In the genomic region with DNA sequence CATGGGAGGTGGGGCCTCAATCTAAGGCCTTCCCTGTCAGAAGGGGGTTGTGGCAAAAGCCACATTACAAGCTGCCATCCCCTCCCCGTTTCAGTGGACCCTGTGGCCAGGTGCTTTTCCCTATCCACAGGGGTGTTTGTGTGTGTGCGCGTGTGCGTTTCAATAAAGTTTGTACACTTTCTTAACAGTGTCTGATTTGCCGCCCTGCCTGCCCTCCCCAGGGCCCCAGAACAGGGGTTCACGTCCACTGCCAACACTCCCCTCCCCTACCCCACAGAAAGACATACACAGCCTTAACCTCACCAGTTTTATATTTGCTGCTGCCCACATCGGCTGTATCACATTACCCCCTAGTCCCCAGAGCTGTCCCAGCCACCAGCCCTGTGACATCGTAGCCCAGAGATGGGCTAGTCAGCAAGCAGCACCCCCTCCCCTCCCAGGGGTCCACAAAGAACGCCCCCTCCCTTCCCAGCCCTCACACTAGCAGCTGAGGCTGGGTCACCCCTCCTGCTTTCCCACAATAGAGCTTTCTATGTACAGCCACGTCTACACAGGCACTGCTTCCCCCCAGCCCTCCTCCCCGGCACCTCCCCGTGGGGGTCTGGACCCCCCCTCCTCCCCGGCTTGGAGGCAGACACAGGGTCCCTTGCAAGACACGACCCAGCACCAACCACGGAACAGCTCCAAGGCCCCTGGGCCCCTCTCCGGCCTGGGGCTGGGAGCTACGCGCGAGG, we compare ENCODE assay signal across 9 cellular contexts. TPM values are rescaled to one million over a fixed set of nuclear protein-coding genes. Genes with fewer than 3 reads are reported as not detected.
DNase-seq lines count a peak whose midpoint lies in the region; ATAC-seq, FAIRE-seq and TF ChIP-seq lines count a peak whose summit lies in the region.
"Had no signal": no experiment of that assay in that cellular context is flagged by ENCODE, and none has a peak within 500 bp of the region (broad histone marks: within the 10 kb centered on the region; RNA-seq: fewer than 3 reads in every experiment).

No MANE protein-coding gene starts in this region.

- no peak overlapping the region for H2AFZ ChIP-seq in GM12878 (ENCODE audit: control insufficient read depth, low read depth, low read length)

- no peak for TF ChIP-seq CTCF in heart left ventricle (IDR thresholded peaks at IDR 0.05)
- no peak for TF ChIP-seq CTCF in GM12878 (IDR thresholded peaks at IDR 0.05 in 2 of 3, conservative IDR thresholded peaks at IDR 0.05 in 1 of 3; ENCODE audit: control insufficient read depth in 2 of 3, extremely low read depth in 1 of 3, insufficient read depth in 1 of 3, low read depth in 3 of 3, low read length in 3 of 3)
- TF ChIP-seq CTCF in vagina (IDR thresholded peaks at IDR 0.05): no peak

- H3K4me1 ChIP-seq in heart left ventricle (peaks cover 0 to 14% (median 0%) of the 10 kb centered on the region in 12 donors), GM12878 (ENCODE audit: control insufficient read depth, insufficient read depth, low read length) (peaks cover 26% of the 10 kb centered on the region), mucosa of rectum (ENCODE audit: control insufficient read depth in 2 of 2, insufficient read depth in 2 of 2, low read length in 2 of 2) (no peaks in the 10 kb centered on the region), vagina (peaks cover 13% of the 10 kb centered on the region)

- POLR2A ChIA-PET in GM12878 (lab: Charles Lee): no interaction called here

- in situ Hi-C loops in GM12878 (cut with MboI): no loop called here

- ATAC-seq in heart left ventricle (no peak), left ventricle myocardium superior (no peak), GM12878 (no peak), GM21381 (IDR thresholded peaks at IDR 0.05; ENCODE audit: unreplicated experiment) (no peak)

- no peak overlapping the region for H3K9ac ChIP-seq in GM12878 (ENCODE audit: control insufficient read depth, insufficient read depth, low read length)
- no peak overlapping the region for H3K9ac ChIP-seq in mucosa of rectum (ENCODE audit: low read depth in 1 of 2, low read length in 2 of 2)

- 60 to 78% (median 68%) methylated on average over 12 to 19 of the region's 19 CpGs for WGBS in heart left ventricle, 4 donors
- WGBS in GM12878 (ENCODE audit: insufficient coverage, insufficient replicate concordance, low lambda C conversion rate, missing lambda C conversion rate): 60% methylated on average over 15 of the region's 19 CpGs

- CTCF ChIA-PET in GM12878 (lab: Yijun Ruan, JAX): interaction anchor here (1.0 to 12.5 kb wide), 4 partner anchors 10 to 143 kb away, joined by 3 to 154 read pairs (median 6); a partner anchor contains a TSS

- TF ChIP-seq RAD21 in GM12878 (IDR thresholded peaks at IDR 0.05; ENCODE audit: insufficient read depth, low read depth, low read length): no peak

- H4K20me1 ChIP-seq in GM12878 (ENCODE audit: control insufficient read depth, insufficient read depth): no peaks in the 10 kb centered on the region

- TF ChIP-seq POLR2A in heart left ventricle (IDR thresholded peaks at IDR 0.05) (no peak), GM12878 (IDR thresholded peaks at IDR 0.05; ENCODE audit: low read depth, low read length) (no peak), vagina (IDR thresholded peaks at IDR 0.05) (no peak)

- H3K27ac ChIP-seq in heart left ventricle (peak overlapping the region in 3 of 12 donors; percentile 37 to 54 (median 42)), GM12878 (ENCODE audit: control insufficient read depth, insufficient read depth) (no peak overlapping the region), mucosa of rectum (ENCODE audit: low read depth in 2 of 2, low read length in 2 of 2) (no peak overlapping the region), vagina (peak overlapping the region; percentile 73)

- no TSS peak for BruUV-seq in GM12878 (replicated peaks; lab: Mats Ljungman, UMichigan)

- intact Hi-C loops in heart left ventricle (cut with DNase I): no loop called here
- intact Hi-C loops in left ventricle myocardium superior (cut with micrococcal nuclease): no loop called here
- intact Hi-C loops in GM12878 (cut with micrococcal nuclease; ENCODE audit: unreplicated experiment): no loop called here
- intact Hi-C loops in vagina (cut with DNase I): no loop called here

- SMC1A ChIA-PET in GM12878 (lab: Charles Lee; ENCODE audit: uncharacterized antibody, unreplicated experiment): interaction anchor here (0.8 to 1.6 kb wide), 2 partner anchors 161 to 170 kb away, joined by 3 to 4 read pairs; no protein-coding TSS in a partner anchor

- no peak for TF ChIP-seq EP300 in GM12878 (IDR thresholded peaks at IDR 0.05; ENCODE audit: borderline replicate concordance in 1 of 2, control insufficient read depth in 1 of 2, low read depth in 2 of 2, low read length in 2 of 2)

- H3K36me3 ChIP-seq in heart left ventricle (peaks cover 0 to 48% (median 31%) of the 10 kb centered on the region in 9 donors), GM12878 (ENCODE audit: control insufficient read depth in 2 of 2, insufficient read depth in 2 of 2, low read length in 1 of 2) (peaks cover 18 to 20% of the 10 kb centered on the region in 2 experiments; a peak in 3 of 4 replicates), mucosa of rectum (ENCODE audit: control insufficient read depth in 2 of 2, insufficient read depth in 2 of 2, low read length in 2 of 2) (peaks cover 33 to 39% of the 10 kb centered on the region in 2 donors), vagina (peaks cover 0 to 26% of the 10 kb centered on the region in 2 donors)

- H3K27me3 ChIP-seq in heart left ventricle (no peaks in the 10 kb centered on the region), GM12878 (replicated peaks in 1 of 2; ENCODE audit: control insufficient read depth in 2 of 2, insufficient read depth in 2 of 2, low read length in 1 of 2) (no peaks in the 10 kb centered on the region; a peak in 1 of 4 replicates), mucosa of rectum (ENCODE audit: control insufficient read depth in 2 of 2, insufficient read depth in 2 of 2, low read length in 2 of 2) (no peaks in the 10 kb centered on the region), vagina (no peaks in the 10 kb centered on the region)

- H3K9me3 ChIP-seq in heart left ventricle (no peaks in the 10 kb centered on the region), GM12878 (replicated peaks; ENCODE audit: control insufficient read depth, insufficient read depth, low read length) (no peaks in the 10 kb centered on the region), mucosa of rectum (ENCODE audit: control insufficient read depth in 2 of 2, low read length in 2 of 2) (no peaks in the 10 kb centered on the region), vagina (no peaks in the 10 kb centered on the region)

- FAIRE-seq in GM12878 (lab: Jason Lieb, UNC): no peak

- H3K79me2 ChIP-seq in GM12878 (ENCODE audit: control insufficient read depth, insufficient read depth, low read length): peaks cover 18% of the 10 kb centered on the region

- peak overlapping the region; percentile 42; the same call in 1 of the 2 replicates for H3K4me2 ChIP-seq in GM12878 (ENCODE audit: control insufficient read depth, insufficient read depth)

- DNase-seq in heart left ventricle (no peak), left ventricle myocardium superior (no peak), GM12878 (ENCODE audit: low read depth, low spot score) (no peak), vagina (ENCODE audit: extremely low spot score in 2 of 2) (no peak), AG20443 (ENCODE audit: low spot score) (no peak)
- no peak for DNase-seq in stimulated activated CD4-positive, alpha-beta T cell treated with anti-CD3 and anti-CD28 coated beads, Interleukin-15, amount 100 ng/mL, for 24 hours

- RAD21 ChIA-PET in GM12878 (lab: Charles Lee; ENCODE audit: unreplicated experiment): interaction anchor here (1.4 to 1.6 kb wide), 2 partner anchors 11 to 136 kb away, joined by 4 read pairs; a partner anchor contains a TSS

- H3K4me3 ChIP-seq in heart left ventricle (peak overlapping the region in 9 of 12 donors; percentile 23 to 58 (median 49)), GM12878 (no peak overlapping the region), mucosa of rectum (ENCODE audit: low read length in 2 of 2) (peak overlapping the region; percentile 20 to 43), vagina (peak overlapping the region; percentile 37 to 65)

RNA-seq across cellular contexts. Expression of a gene that starts 8.0 kb away (rescaled TPM):
- total RNA-seq in heart left ventricle (100 to 1,000 TPM in 8 of 9 donors, 10 to 100 TPM in 1; 94.8 to 451 (median 196) TPM), left ventricle myocardium superior (156 TPM), GM12878 (2014; rRNA removed) (275 and 367 TPM in 2 replicates), GM12878 (2014; rRNA removed; fragmentation: Illumina TruSeq; extraction: Trizol) (64.5 and 85.4 TPM in 2 replicates), GM12878 (2021) (361 and 389 TPM in 2 replicates), vagina (268 TPM)
- polyA plus RNA-seq in heart left ventricle (100 to 1,000 TPM in 1 of 2 donors, 10 to 100 TPM in 1; 44.6 to 105 TPM), GM12878 (2011; rRNA removed) (10.5 and 58.2 TPM in 2 replicates), GM12878 (2014; fragmentation: Illumina TruSeq; extraction: Trizol) (30.9 and 120 TPM in 2 replicates), GM12878 (2014; fragmentation: Nextera tagmentation; extraction: Ambion mirVana) (10 to 100 TPM; 22.3 to 33.2 TPM), GM12878 (2014; rRNA removed) (158 and 192 TPM in 2 replicates), GM12878 (2016; fragmentation: Nextera tagmentation; extraction: Ambion mirVana) (100 to 1,000 TPM; 351 to 363 TPM)
- 191 and 195 TPM in 2 replicates for total RNA-seq in GM12878 (2013; cell fraction: nucleolus; rRNA removed)
- 195 TPM for polyA plus RNA-seq in GM12878 (2011; ENCODE audit: low read depth)
- 78.4 and 102 TPM in 2 replicates for polyA plus RNA-seq in GM12878 (2011; cell fraction: cytosol; rRNA removed)
- polyA plus RNA-seq in GM12878 (2011; cell fraction: nucleus; rRNA removed): 485 and 500 TPM in 2 replicates
- polyA plus RNA-seq in GM12878 (2012): 241 and 346 TPM in 2 replicates
- 55.3 and 92.2 TPM in 2 replicates for polyA minus RNA-seq in GM12878 (2011; rRNA and poly(A)+ RNA removed)
- 92.2 and 92.5 TPM in 2 replicates for polyA minus RNA-seq in GM12878 (2011; cell fraction: cytosol; rRNA and poly(A)+ RNA removed)
- 83.1 and 106 TPM in 2 replicates for polyA minus RNA-seq in GM12878 (2011; cell fraction: nucleus; rRNA and poly(A)+ RNA removed)

RNA-seq across cellular contexts. Expression of a gene that starts 10.6 kb away (rescaled TPM):
- 1 to 10 TPM in 3 of 9 donors, under 1 TPM in 6; 0.40 to 2.1 (median 0.87) TPM for total RNA-seq in heart left ventricle
- under 1 TPM; 0.42 to 0.51 TPM for polyA plus RNA-seq in heart left ventricle
- total RNA-seq in left ventricle myocardium superior: 0.72 TPM
- total RNA-seq in GM12878 (2013; cell fraction: nucleolus; rRNA removed): 0.37 TPM in 1 of 2 replicates, not detected in the other
- 1.1 and 1.3 TPM in 2 replicates for total RNA-seq in GM12878 (2014; rRNA removed)
- total RNA-seq in GM12878 (2014; rRNA removed; fragmentation: Illumina TruSeq; extraction: Trizol): 0.09 and 0.36 TPM in 2 replicates
- 1.3 and 1.7 TPM in 2 replicates for total RNA-seq in GM12878 (2021)
- polyA plus RNA-seq in GM12878 (2011; ENCODE audit: low read depth): 0.10 TPM
- 0.04 and 0.18 TPM in 2 replicates for polyA plus RNA-seq in GM12878 (2011; rRNA removed)
- polyA plus RNA-seq in GM12878 (2011; cell fraction: cytosol; rRNA removed): 0.16 and 0.33 TPM in 2 replicates
- 0.34 and 0.39 TPM in 2 replicates for polyA plus RNA-seq in GM12878 (2011; cell fraction: nucleus; rRNA removed)
- 0.57 and 0.59 TPM in 2 replicates for polyA plus RNA-seq in GM12878 (2012)
- polyA plus RNA-seq in GM12878 (2014; fragmentation: Illumina TruSeq; extraction: Trizol): 0.13 TPM in 1 of 2 replicates, not detected in the other
- polyA plus RNA-seq in GM12878 (2014; fragmentation: Nextera tagmentation; extraction: Ambion mirVana): under 1 TPM in 1 of 2 experiments, not detected in 1; 0.09 TPM
- polyA plus RNA-seq in GM12878 (2014; rRNA removed): 0.82 and 1.1 TPM in 2 replicates
- polyA plus RNA-seq in GM12878 (2016; fragmentation: Nextera tagmentation; extraction: Ambion mirVana): under 1 TPM in 1 of 2 experiments, not detected in 1; 0.08 TPM
- polyA minus RNA-seq in GM12878 (2011; rRNA and poly(A)+ RNA removed): 0.22 and 0.41 TPM in 2 replicates
- 0.83 TPM in 1 of 2 replicates, not detected in the other for polyA minus RNA-seq in GM12878 (2011; cell fraction: cytosol; rRNA and poly(A)+ RNA removed)
- polyA minus RNA-seq in GM12878 (2011; cell fraction: nucleus; rRNA and poly(A)+ RNA removed): 0.12 and 0.38 TPM in 2 replicates
- 4.2 TPM for total RNA-seq in vagina

RNA-seq across cellular contexts. Expression of a gene that starts 28.5 kb away (rescaled TPM):
- total RNA-seq in heart left ventricle (10 to 100 TPM; 37.2 to 78.5 (median 49.7) TPM), left ventricle myocardium superior (52.3 TPM), GM12878 (2014; rRNA removed) (175 and 192 TPM in 2 replicates), GM12878 (2014; rRNA removed; fragmentation: Illumina TruSeq; extraction: Trizol) (85.8 and 95.1 TPM in 2 replicates), GM12878 (2021) (190 and 198 TPM in 2 replicates), vagina (93.1 TPM)
- polyA plus RNA-seq in heart left ventricle (10 to 100 TPM; 60.2 to 96.0 TPM), GM12878 (2011; rRNA removed) (27.2 and 62.1 TPM in 2 replicates), GM12878 (2014; fragmentation: Illumina TruSeq; extraction: Trizol) (21.0 and 108 TPM in 2 replicates), GM12878 (2014; fragmentation: Nextera tagmentation; extraction: Ambion mirVana) (1 to 10 TPM; 3.5 to 7.5 TPM), GM12878 (2014; rRNA removed) (227 and 273 TPM in 2 replicates), GM12878 (2016; fragmentation: Nextera tagmentation; extraction: Ambion mirVana) (100 to 1,000 TPM; 242 to 270 TPM)
- total RNA-seq in GM12878 (2013; cell fraction: nucleolus; rRNA removed): 47.3 and 49.5 TPM in 2 replicates
- 40.5 TPM for polyA plus RNA-seq in GM12878 (2011; ENCODE audit: low read depth)
- 106 and 140 TPM in 2 replicates for polyA plus RNA-seq in GM12878 (2011; cell fraction: cytosol; rRNA removed)
- 226 and 301 TPM in 2 replicates for polyA plus RNA-seq in GM12878 (2011; cell fraction: nucleus; rRNA removed)
- 94.3 and 110 TPM in 2 replicates for polyA plus RNA-seq in GM12878 (2012)
- polyA minus RNA-seq in GM12878 (2011; rRNA and poly(A)+ RNA removed): 28.4 and 48.2 TPM in 2 replicates
- polyA minus RNA-seq in GM12878 (2011; cell fraction: cytosol; rRNA and poly(A)+ RNA removed): 39.4 and 51.5 TPM in 2 replicates
- 34.2 and 60.8 TPM in 2 replicates for polyA minus RNA-seq in GM12878 (2011; cell fraction: nucleus; rRNA and poly(A)+ RNA removed)

RNA-seq across cellular contexts. Expression of a gene that starts 36.4 kb away (rescaled TPM):
- total RNA-seq in heart left ventricle: 1 to 10 TPM in 2 of 9 donors, under 1 TPM in 7; 0.16 to 1.8 (median 0.37) TPM
- under 1 TPM; 0.22 to 0.34 TPM for polyA plus RNA-seq in heart left ventricle
- 0.72 TPM for total RNA-seq in left ventricle myocardium superior
- 0.64 TPM in 1 of 2 replicates, not detected in the other for total RNA-seq in GM12878 (2013; cell fraction: nucleolus; rRNA removed)
- total RNA-seq in GM12878 (2014; rRNA removed): 0.05 and 0.06 TPM in 2 replicates
- 0.04 TPM in 1 of 2 replicates, not detected in the other for total RNA-seq in GM12878 (2014; rRNA removed; fragmentation: Illumina TruSeq; extraction: Trizol)
- 0.29 and 0.51 TPM in 2 replicates for total RNA-seq in GM12878 (2021)
- 0.09 TPM for polyA plus RNA-seq in GM12878 (2011; ENCODE audit: low read depth)
- 0.15 TPM in 1 of 2 replicates, not detected in the other for polyA plus RNA-seq in GM12878 (2011; rRNA removed)
- polyA plus RNA-seq in GM12878 (2011; cell fraction: cytosol; rRNA removed): 0.03 TPM in 1 of 2 replicates, not detected in the other
- 0.37 and 0.48 TPM in 2 replicates for polyA plus RNA-seq in GM12878 (2011; cell fraction: nucleus; rRNA removed)
- polyA plus RNA-seq in GM12878 (2012): 0.45 and 0.63 TPM in 2 replicates
- not detected in 2 replicates for polyA plus RNA-seq in GM12878 (2014; fragmentation: Illumina TruSeq; extraction: Trizol)
- under 1 TPM; 0.34 to 0.46 TPM for polyA plus RNA-seq in GM12878 (2014; fragmentation: Nextera tagmentation; extraction: Ambion mirVana)
- polyA plus RNA-seq in GM12878 (2014; rRNA removed): 0.12 and 0.39 TPM in 2 replicates
- under 1 TPM; 0.21 to 0.27 TPM for polyA plus RNA-seq in GM12878 (2016; fragmentation: Nextera tagmentation; extraction: Ambion mirVana)
- polyA minus RNA-seq in GM12878 (2011; rRNA and poly(A)+ RNA removed): not detected in 2 replicates
- not detected in 2 replicates for polyA minus RNA-seq in GM12878 (2011; cell fraction: cytosol; rRNA and poly(A)+ RNA removed)
- 0.12 TPM in 1 of 2 replicates, not detected in the other for polyA minus RNA-seq in GM12878 (2011; cell fraction: nucleus; rRNA and poly(A)+ RNA removed)
- total RNA-seq in vagina: 2.0 TPM

RNA-seq across cellular contexts. Expression of a gene that starts 44.7 kb away (rescaled TPM):
- total RNA-seq in heart left ventricle (1 to 10 TPM in 2 of 9 donors, under 1 TPM in 6, not detected in 1; 0.27 to 1.3 (median 0.57) TPM), left ventricle myocardium superior (0.45 TPM), GM12878 (2014; rRNA removed) (not detected in 2 replicates), GM12878 (2014; rRNA removed; fragmentation: Illumina TruSeq; extraction: Trizol) (not detected in 2 replicates), GM12878 (2021) (not detected in 2 replicates), vagina (2.0 TPM)
- polyA plus RNA-seq in heart left ventricle (under 1 TPM; 0.19 to 0.57 TPM), GM12878 (2011; rRNA removed) (0.07 TPM in 1 of 2 replicates, not detected in the other), GM12878 (2014; fragmentation: Illumina TruSeq; extraction: Trizol) (not detected in 2 replicates), GM12878 (2014; fragmentation: Nextera tagmentation; extraction: Ambion mirVana) (not detected), GM12878 (2014; rRNA removed) (0.36 TPM in 1 of 2 replicates, not detected in the other), GM12878 (2016; fragmentation: Nextera tagmentation; extraction: Ambion mirVana) (under 1 TPM in 1 of 2 experiments, not detected in 1; 0.17 TPM)
- not detected in 2 replicates for total RNA-seq in GM12878 (2013; cell fraction: nucleolus; rRNA removed)
- not detected for polyA plus RNA-seq in GM12878 (2011; ENCODE audit: low read depth)
- polyA plus RNA-seq in GM12878 (2011; cell fraction: cytosol; rRNA removed): not detected in 2 replicates
- polyA plus RNA-seq in GM12878 (2011; cell fraction: nucleus; rRNA removed): not detected in 2 replicates
- polyA plus RNA-seq in GM12878 (2012): 0.08 and 0.39 TPM in 2 replicates
- not detected in 2 replicates for polyA minus RNA-seq in GM12878 (2011; rRNA and poly(A)+ RNA removed)
- polyA minus RNA-seq in GM12878 (2011; cell fraction: cytosol; rRNA and poly(A)+ RNA removed): not detected in 2 replicates
- polyA minus RNA-seq in GM12878 (2011; cell fraction: nucleus; rRNA and poly(A)+ RNA removed): not detected in 2 replicates
- total RNA-seq: LHCN-M2 had no signal
